In genomic region chr17:7579839-7580630, GRCh38 we compare ENCODE assay signal across 8 cellular contexts. TPM values are rescaled to one million over a fixed set of nuclear protein-coding genes. Genes with fewer than 3 reads are reported as not detected.
DNase-seq lines count a peak whose midpoint lies in the region; ATAC-seq and TF ChIP-seq lines count a peak whose summit lies in the region.

No MANE protein-coding gene starts in this region.

- no peaks in the 10 kb centered on the region for H3K9me3 Mint-ChIP-seq in progenitor cell of endocrine pancreas (ENCODE audit: low read depth)

- H3K9ac ChIP-seq in OCI-LY3 (ENCODE audit: low read length) = peak overlapping the region; percentile 52

- H3K27ac ChIP-seq in OCI-LY3 (ENCODE audit: low read length) = peak overlapping the region; percentile 95
- peak overlapping the region; percentile 43 for H3K27ac ChIP-seq in effector memory CD4-positive, alpha-beta T cell (ENCODE audit: insufficient read depth, low read length, poor library complexity, severe bottlenecking)

- peak overlapping the region; percentile 97 for H3K27ac Mint-ChIP-seq in progenitor cell of endocrine pancreas

- ATAC-seq in HG03280 (IDR thresholded peaks at IDR 0.05; ENCODE audit: unreplicated experiment) = no peak
- no peak for ATAC-seq in HG03521 (IDR thresholded peaks at IDR 0.05; ENCODE audit: unreplicated experiment)
- no peak for ATAC-seq in esophagus mucosa

- peaks cover 31% of the 10 kb centered on the region for H3K36me3 Mint-ChIP-seq in progenitor cell of endocrine pancreas (ENCODE audit: insufficient read depth)

- H3K4me1 ChIP-seq in OCI-LY3 (ENCODE audit: low read length) = peaks cover 73% of the 10 kb centered on the region
- H3K4me1 ChIP-seq in effector memory CD4-positive, alpha-beta T cell (ENCODE audit: control insufficient read depth, insufficient read depth, low read length, poor library complexity, severe bottlenecking) = peaks cover 29% of the 10 kb centered on the region

- H3K9me3 ChIP-seq in OCI-LY3 (ENCODE audit: insufficient read depth, low read length) = no peaks in the 10 kb centered on the region
- H3K9me3 ChIP-seq in effector memory CD4-positive, alpha-beta T cell (ENCODE audit: control insufficient read depth, low read length) = no peaks in the 10 kb centered on the region

- no peaks in the 10 kb centered on the region for H3K27me3 ChIP-seq in OCI-LY3 (ENCODE audit: low read depth, low read length)
- H3K27me3 ChIP-seq in effector memory CD4-positive, alpha-beta T cell (replicated peaks; ENCODE audit: control insufficient read depth, insufficient read depth, low read length, poor library complexity, severe bottlenecking) = no peaks in the 10 kb centered on the region

- H3K27me3 Mint-ChIP-seq in progenitor cell of endocrine pancreas = no peaks in the 10 kb centered on the region

- H3K4me2 ChIP-seq in OCI-LY3 (ENCODE audit: low read length) = peak overlapping the region; percentile 62

- peaks cover 41% of the 10 kb centered on the region for H3K4me1 Mint-ChIP-seq in progenitor cell of endocrine pancreas (ENCODE audit: low read depth)

- DNase-seq in ELF-1 (ENCODE audit: low read depth, low spot score) (peak; percentile 18), progenitor cell of endocrine pancreas (ENCODE audit: low spot score, unreplicated experiment) (no peak), middle frontal gyrus (ENCODE audit: extremely low spot score, low spot score) (no peak)
- DNase-seq in effector memory CD4-positive, alpha-beta T cell = no peak

- H3K4me3 ChIP-seq in OCI-LY3 (ENCODE audit: low read length) = peak overlapping the region; percentile 30
- H3K4me3 ChIP-seq in effector memory CD4-positive, alpha-beta T cell (ENCODE audit: insufficient read depth, low read depth, low read length, poor library complexity, severe bottlenecking) = no peak overlapping the region

- peaks cover 63% of the 10 kb centered on the region for H3K79me2 ChIP-seq in OCI-LY3 (ENCODE audit: low read length)

- peaks cover 53% of the 10 kb centered on the region for H3K36me3 ChIP-seq in OCI-LY3 (replicated peaks; ENCODE audit: low read depth, low read length)
- H3K36me3 ChIP-seq in effector memory CD4-positive, alpha-beta T cell (ENCODE audit: control insufficient read depth, insufficient read depth, low read length) = peaks cover 38% of the 10 kb centered on the region

- peaks cover 37% of the 10 kb centered on the region for H4K20me1 ChIP-seq in OCI-LY3 (ENCODE audit: insufficient read depth, low read length)

- no peak overlapping the region for H2AFZ ChIP-seq in OCI-LY3 (ENCODE audit: low read depth, low read length)

- TF ChIP-seq CTCF in OCI-LY3 (IDR thresholded peaks at IDR 0.05; ENCODE audit: low read depth, low read length) = no peak
- no peak for TF ChIP-seq CTCF in progenitor cell of endocrine pancreas (IDR thresholded peaks at IDR 0.05; ENCODE audit: unreplicated experiment)

- H3K4me3 Mint-ChIP-seq in progenitor cell of endocrine pancreas (ENCODE audit: low read depth) = no peak overlapping the region

RNA-seq across cellular contexts. Expression of gene CD68, which starts 0.6 kb away (rescaled TPM):
- total RNA-seq in progenitor cell of endocrine pancreas = not detected in 2 replicates
- 61.3 TPM for total RNA-seq in esophagus mucosa

RNA-seq across cellular contexts. Expression of gene MPDU1, which starts 3.6 kb away (rescaled TPM):
- total RNA-seq in progenitor cell of endocrine pancreas (71.4 and 71.9 TPM in 2 replicates), esophagus mucosa (36.7 TPM)

RNA-seq across cellular contexts. Expression of gene SOX15, which starts 9.9 kb away (rescaled TPM):
- total RNA-seq in progenitor cell of endocrine pancreas = 0.93 and 1.0 TPM in 2 replicates
- 74.0 TPM for total RNA-seq in esophagus mucosa

RNA-seq across cellular contexts. Expression of gene SENP3, which starts 18.3 kb away (rescaled TPM):
- 58.2 and 62.5 TPM in 2 replicates for total RNA-seq in progenitor cell of endocrine pancreas
- 34.5 TPM for total RNA-seq in esophagus mucosa

RNA-seq across cellular contexts. Expression of gene TNFSF13, which starts 21.5 kb away (rescaled TPM):
- total RNA-seq in progenitor cell of endocrine pancreas (4.1 and 4.7 TPM in 2 replicates), esophagus mucosa (6.4 TPM)

Comparison
In these comparisons a context has a peak if more than half of its experiments do, and no peak if none do; other contexts are left out.
1. RNA of gene CD68, which starts 0.6 kb away (total RNA-seq): 61.3 TPM in esophagus mucosa (single experiment); not detected in progenitor cell of endocrine pancreas; every median in the first group is over 10 times any median in the second.
2. RNA of gene SOX15, which starts 9.9 kb away (total RNA-seq): 74.0 TPM in esophagus mucosa (single experiment); 0.93 to 1.0 TPM in progenitor cell of endocrine pancreas; every median in the first group is over 10 times any median in the second.